ENCODE assay signal across 8 cellular contexts in genomic region chr20:32205502-32206382, GRCh38. TPM values are rescaled to one million over a fixed set of nuclear protein-coding genes. Genes with fewer than 3 reads are reported as not detected.
DNase-seq lines count a peak whose midpoint lies in the region; ATAC-seq, FAIRE-seq and TF ChIP-seq lines count a peak whose summit lies in the region.

No MANE protein-coding gene starts in this region.

- DNase-seq in A549 (ENCODE audit: low read depth in 1 of 2, low spot score in 1 of 2) (no peak), Kasumi-1 (lab: John Stamatoyannopoulos, UW) (peak; percentile 43 to 63), GM12878 (ENCODE audit: low read depth, low spot score) (no peak), memory B cell (ENCODE audit: low spot score in 2 of 2) (no peak), ACHN (no peak), DMS 273 (lab: John Stamatoyannopoulos, UW; ENCODE audit: unreplicated experiment) (no peak)

- H3K27me3 ChIP-seq in GM12878 (replicated peaks in 1 of 2; ENCODE audit: control insufficient read depth in 2 of 2, insufficient read depth in 2 of 2, low read length in 1 of 2), result no peaks in the 10 kb centered on the region

- TSS peak; percentile 61 for BruUV-seq in GM12878 (replicated peaks; lab: Mats Ljungman, UMichigan)

- RAD21 ChIA-PET in GM12878 (lab: Charles Lee; ENCODE audit: unreplicated experiment), result interaction anchor here (0.5 to 2.8 kb wide), 10 partner anchors 26 to 447 kb away, joined by 3 to 22 read pairs (median 4); partner anchors contain the start of gene ASXL1

- no peak for ATAC-seq in A549
- peak; percentile 23 for ATAC-seq in GM12878
- no peak for ATAC-seq in memory B cell (ENCODE audit: low read depth)
- no peak for ATAC-seq in HG02642 (IDR thresholded peaks at IDR 0.05; ENCODE audit: poor library complexity, unreplicated experiment)
- ATAC-seq in HG03039 (IDR thresholded peaks at IDR 0.05; ENCODE audit: unreplicated experiment), result no peak

- WGBS in A549 (ENCODE audit: missing lambda C conversion rate), result 78% methylated on average over 6 of the region's 6 CpGs
- WGBS in GM12878 (ENCODE audit: insufficient coverage, insufficient replicate concordance, low lambda C conversion rate, missing lambda C conversion rate), result 27% methylated on average over 6 of the region's 6 CpGs

- no peak for TF ChIP-seq EP300 in A549 (IDR thresholded peaks at IDR 0.05)
- TF ChIP-seq EP300 in GM12878 (IDR thresholded peaks at IDR 0.05; ENCODE audit: borderline replicate concordance in 1 of 2, control insufficient read depth in 1 of 2, low read depth in 2 of 2, low read length in 2 of 2), result no peak

- peaks cover 30% of the 10 kb centered on the region for H3K4me1 ChIP-seq in A549
- H3K4me1 ChIP-seq in GM12878 (ENCODE audit: control insufficient read depth, insufficient read depth, low read length), result peaks cover 20% of the 10 kb centered on the region

- H3K4me3 Mint-ChIP-seq in memory B cell, result peak overlapping the region; percentile 61

- intact Hi-C loops in GM12878 (cut with micrococcal nuclease; ENCODE audit: unreplicated experiment), result loop anchor here (2.0 to 5.0 kb wide), 3 partner anchors 82 to 173 kb away; partner anchors contain the start of gene ASXL1

- no peak for TF ChIP-seq RAD21 in A549 (conservative IDR thresholded peaks at IDR 0.05 in 1 of 2, IDR thresholded peaks at IDR 0.05 in 1 of 2)
- no peak for TF ChIP-seq RAD21 in GM12878 (IDR thresholded peaks at IDR 0.05; ENCODE audit: insufficient read depth, low read depth, low read length)

- H3K9me3 ChIP-seq in A549 (no peaks in the 10 kb centered on the region), GM12878 (replicated peaks; ENCODE audit: control insufficient read depth, insufficient read depth, low read length) (no peaks in the 10 kb centered on the region)

- H3K36me3 Mint-ChIP-seq in memory B cell, result peaks cover 5% of the 10 kb centered on the region

- H3K36me3 ChIP-seq in GM12878 (ENCODE audit: control insufficient read depth in 2 of 2, insufficient read depth in 2 of 2, low read length in 1 of 2), result peaks cover 5 to 17% of the 10 kb centered on the region in 2 experiments

- CTCF ChIA-PET in A549 (lab: Yijun Ruan, JAX) (interaction anchor here (0.6 to 1.2 kb wide), 3 partner anchors 10 to 257 kb away, joined by 3 to 6 read pairs (median 3); no protein-coding TSS in a partner anchor), GM12878 (lab: Yijun Ruan, JAX) (interaction anchor here (1.0 to 1.6 kb wide), 4 partner anchors 103 to 174 kb away, joined by 3 to 5 read pairs (median 4); no protein-coding TSS in a partner anchor)

- no peaks in the 10 kb centered on the region; the same call in 1 of the 2 replicates for H4K20me1 ChIP-seq in GM12878 (ENCODE audit: control insufficient read depth, insufficient read depth)

- peaks cover 86% of the 10 kb centered on the region for H3K79me2 ChIP-seq in GM12878 (ENCODE audit: control insufficient read depth, insufficient read depth, low read length)

- no peaks in the 10 kb centered on the region for H3K27me3 Mint-ChIP-seq in memory B cell

- in situ Hi-C loops in GM12878 (cut with MboI), result no loop called here
- in situ Hi-C loops in ACHN (cut with HindIII; ENCODE audit: low pct_ligation_motif_present, low pct_unique_long_range_greater_than_20kb, low sequenced_read_pairs), result no loop called here

- H3K4me2 ChIP-seq in A549 (peak overlapping the region; percentile 88), GM12878 (ENCODE audit: control insufficient read depth, insufficient read depth) (peak overlapping the region; percentile 85)

- no peak for TF ChIP-seq CTCF in A549 (IDR thresholded peaks at IDR 0.05)
- TF ChIP-seq CTCF in GM12878 (IDR thresholded peaks at IDR 0.05 in 2 of 3, conservative IDR thresholded peaks at IDR 0.05 in 1 of 3; ENCODE audit: control insufficient read depth in 2 of 3, extremely low read depth in 1 of 3, insufficient read depth in 1 of 3, low read depth in 3 of 3, low read length in 3 of 3), result no peak

- POLR2A ChIA-PET in A549 (lab: Yijun Ruan, JAX), result no interaction called here
- POLR2A ChIA-PET in GM12878 (lab: Charles Lee), result interaction anchor here (0.5 to 0.9 kb wide), 3 partner anchors 80 to 91 kb away, joined by 3 to 5 read pairs (median 3); no protein-coding TSS in a partner anchor

- H2AFZ ChIP-seq in GM12878 (ENCODE audit: control insufficient read depth, low read depth, low read length), result no peak overlapping the region

- SMC1A ChIA-PET in GM12878 (lab: Charles Lee; ENCODE audit: uncharacterized antibody, unreplicated experiment), result interaction anchor here (0.8 to 2.1 kb wide), 12 partner anchors 10 to 171 kb away, joined by 3 to 9 read pairs (median 3); no protein-coding TSS in a partner anchor

- peak overlapping the region; percentile 92; the same call in 1 of the 3 replicates for H3K4me3 ChIP-seq in A549
- H3K4me3 ChIP-seq in GM12878, result peak overlapping the region; percentile 77

- FAIRE-seq in A549 (lab: Jason Lieb, UNC), result no peak
- no peak for FAIRE-seq in GM12878 (lab: Jason Lieb, UNC)

- peak overlapping the region; percentile 98 for H3K9ac ChIP-seq in GM12878 (ENCODE audit: control insufficient read depth, insufficient read depth, low read length)

- peaks cover 49% of the 10 kb centered on the region for H3K4me1 Mint-ChIP-seq in memory B cell

- H3K27ac Mint-ChIP-seq in memory B cell, result peak overlapping the region; percentile 8

- no peaks in the 10 kb centered on the region for H3K9me3 Mint-ChIP-seq in memory B cell

- TF ChIP-seq POLR2A in A549 (IDR thresholded peaks at IDR 0.05; ENCODE audit: low read length) (no peak), GM12878 (IDR thresholded peaks at IDR 0.05; ENCODE audit: low read depth, low read length) (no peak)

- H3K27ac ChIP-seq in A549, result peak overlapping the region in 1 of 2 experiments; percentile 100; a peak in 3 of 6 replicates
- peak overlapping the region; percentile 84 for H3K27ac ChIP-seq in GM12878 (ENCODE audit: control insufficient read depth, insufficient read depth)

TF ChIP-seq in A549, 52 proteins besides CTCF, POLR2A, EP300 and RAD21 (continues in another document):
- no peak for TF ChIP-seq ZNF302 (CRISPR knock-in tag; IDR thresholded peaks at IDR 0.05)
- TF ChIP-seq GATA3 (IDR thresholded peaks at IDR 0.05; ENCODE audit: borderline replicate concordance), result no peak
- TF ChIP-seq CHD4 (IDR thresholded peaks at IDR 0.05; ENCODE audit: borderline replicate concordance), result no peak
- no peak for TF ChIP-seq ESRRA (IDR thresholded peaks at IDR 0.05; ENCODE audit: borderline replicate concordance, low read length)

TF ChIP-seq in GM12878, 131 proteins besides CTCF, POLR2A, EP300 and RAD21 (continues in another document):
- TF ChIP-seq BACH1 (IDR thresholded peaks at IDR 0.05; ENCODE audit: borderline replicate concordance) (no peak), RB1 (IDR thresholded peaks at IDR 0.05; ENCODE audit: borderline replicate concordance) (no peak), PML (IDR thresholded peaks at IDR 0.05; ENCODE audit: low read length) (no peak), FOS (IDR thresholded peaks at IDR 0.05; ENCODE audit: borderline replicate concordance, extremely low read depth, insufficient read length) (no peak), NFXL1 (IDR thresholded peaks at IDR 0.05; ENCODE audit: borderline replicate concordance) (no peak)

RNA-seq across cellular contexts. Expression of gene PLAGL2, which starts 1.8 kb away (rescaled TPM):
- 6.1 and 12.0 TPM in 2 replicates for polyA plus RNA-seq in A549 (2011; rRNA removed)
- 4.3 and 6.3 TPM in 2 replicates for polyA plus RNA-seq in A549 (2012; cell fraction: cytosol; rRNA removed)
- 5.3 and 7.4 TPM in 2 replicates for polyA plus RNA-seq in A549 (2012; cell fraction: nucleus; rRNA removed)
- 9.0 to 9.3 TPM (median 9.1 TPM) in 3 replicates for polyA plus RNA-seq in A549 (2017; fragmentation: RNase III; extraction: RNeasy Plus Mini Kit Qiagen cat#74134 plus additional on column Dnase treatment)
- polyA minus RNA-seq in A549 (2011; rRNA and poly(A)+ RNA removed), result 15.6 and 16.7 TPM in 2 replicates
- 14.3 and 14.4 TPM in 2 replicates for total RNA-seq in GM12878 (2013; cell fraction: nucleolus; rRNA removed)
- total RNA-seq in GM12878 (2014; rRNA removed), result 7.3 and 7.8 TPM in 2 replicates
- total RNA-seq in GM12878 (2014; rRNA removed; fragmentation: Illumina TruSeq; extraction: Trizol), result 8.3 and 8.4 TPM in 2 replicates
- total RNA-seq in GM12878 (2021), result 29.7 and 31.7 TPM in 2 replicates
- 10.0 TPM for polyA plus RNA-seq in GM12878 (2011; ENCODE audit: low read depth)
- 4.5 and 7.4 TPM in 2 replicates for polyA plus RNA-seq in GM12878 (2011; rRNA removed)
- 12.2 and 16.8 TPM in 2 replicates for polyA plus RNA-seq in GM12878 (2011; cell fraction: cytosol; rRNA removed)
- 9.1 and 11.8 TPM in 2 replicates for polyA plus RNA-seq in GM12878 (2011; cell fraction: nucleus; rRNA removed)
- polyA plus RNA-seq in GM12878 (2012), result 14.5 and 15.6 TPM in 2 replicates
- polyA plus RNA-seq in GM12878 (2014; fragmentation: Illumina TruSeq; extraction: Trizol), result 31.0 and 32.3 TPM in 2 replicates
- polyA plus RNA-seq in GM12878 (2014; fragmentation: Nextera tagmentation; extraction: Ambion mirVana), result 1 to 10 TPM; 4.4 to 7.3 TPM
- polyA plus RNA-seq in GM12878 (2014; rRNA removed), result 18.4 and 18.5 TPM in 2 replicates
- polyA plus RNA-seq in GM12878 (2016; fragmentation: Nextera tagmentation; extraction: Ambion mirVana), result 10 to 100 TPM; 18.3 to 21.0 TPM
- 11.8 and 13.9 TPM in 2 replicates for polyA minus RNA-seq in GM12878 (2011; rRNA and poly(A)+ RNA removed)
- 7.6 and 8.5 TPM in 2 replicates for polyA minus RNA-seq in GM12878 (2011; cell fraction: cytosol; rRNA and poly(A)+ RNA removed)
- polyA minus RNA-seq in GM12878 (2011; cell fraction: nucleus; rRNA and poly(A)+ RNA removed), result 5.7 and 10.1 TPM in 2 replicates

RNA-seq across cellular contexts. Expression of gene POFUT1, which starts 1.9 kb away (rescaled TPM):
- 43.9 and 49.4 TPM in 2 replicates for polyA plus RNA-seq in A549 (2011; rRNA removed)
- polyA plus RNA-seq in A549 (2012; cell fraction: cytosol; rRNA removed), result 25.3 and 34.1 TPM in 2 replicates
- 28.2 and 33.9 TPM in 2 replicates for polyA plus RNA-seq in A549 (2012; cell fraction: nucleus; rRNA removed)
- polyA plus RNA-seq in A549 (2017; fragmentation: RNase III; extraction: RNeasy Plus Mini Kit Qiagen cat#74134 plus additional on column Dnase treatment), result 29.2 to 30.3 TPM (median 29.6 TPM) in 3 replicates
- polyA minus RNA-seq in A549 (2011; rRNA and poly(A)+ RNA removed), result 39.4 and 40.2 TPM in 2 replicates
- 41.7 and 45.3 TPM in 2 replicates for total RNA-seq in GM12878 (2013; cell fraction: nucleolus; rRNA removed)
- total RNA-seq in GM12878 (2014; rRNA removed), result 23.1 and 24.0 TPM in 2 replicates
- 20.5 and 22.2 TPM in 2 replicates for total RNA-seq in GM12878 (2014; rRNA removed; fragmentation: Illumina TruSeq; extraction: Trizol)
- total RNA-seq in GM12878 (2021), result 30.5 and 33.4 TPM in 2 replicates
- 8.4 TPM for polyA plus RNA-seq in GM12878 (2011; ENCODE audit: low read depth)
- polyA plus RNA-seq in GM12878 (2011; rRNA removed), result 11.3 and 15.1 TPM in 2 replicates
- 17.4 and 18.3 TPM in 2 replicates for polyA plus RNA-seq in GM12878 (2011; cell fraction: cytosol; rRNA removed)
- 15.7 and 18.9 TPM in 2 replicates for polyA plus RNA-seq in GM12878 (2011; cell fraction: nucleus; rRNA removed)
- polyA plus RNA-seq in GM12878 (2012), result 10.4 and 11.9 TPM in 2 replicates
- polyA plus RNA-seq in GM12878 (2014; fragmentation: Illumina TruSeq; extraction: Trizol), result 24.1 and 25.1 TPM in 2 replicates
- polyA plus RNA-seq in GM12878 (2014; fragmentation: Nextera tagmentation; extraction: Ambion mirVana), result 1 to 10 TPM; 2.6 to 3.9 TPM
- polyA plus RNA-seq in GM12878 (2014; rRNA removed), result 19.3 and 19.8 TPM in 2 replicates
- 10 to 100 TPM; 24.4 to 24.9 TPM for polyA plus RNA-seq in GM12878 (2016; fragmentation: Nextera tagmentation; extraction: Ambion mirVana)
- polyA minus RNA-seq in GM12878 (2011; rRNA and poly(A)+ RNA removed), result 19.7 and 21.4 TPM in 2 replicates
- 6.5 and 6.7 TPM in 2 replicates for polyA minus RNA-seq in GM12878 (2011; cell fraction: cytosol; rRNA and poly(A)+ RNA removed)
- polyA minus RNA-seq in GM12878 (2011; cell fraction: nucleus; rRNA and poly(A)+ RNA removed), result 11.1 and 20.3 TPM in 2 replicates

Comparison
In these comparisons a context has a peak if more than half of its experiments do, and no peak if none do; other contexts are left out.
1. DNase-seq: peak in Kasumi-1 (2 of 2); none in A549 (0 of 2), GM12878 (single experiment), memory B cell (0 of 2), ACHN (single experiment) and DMS 273 (single experiment).
2. Of the 24 proteins assayed by ChIP-seq in both GM12878 and A549: peak only in GM12878: JUNB; only in A549: none; in both: none; in neither: 23.